In the genomic region with DNA sequence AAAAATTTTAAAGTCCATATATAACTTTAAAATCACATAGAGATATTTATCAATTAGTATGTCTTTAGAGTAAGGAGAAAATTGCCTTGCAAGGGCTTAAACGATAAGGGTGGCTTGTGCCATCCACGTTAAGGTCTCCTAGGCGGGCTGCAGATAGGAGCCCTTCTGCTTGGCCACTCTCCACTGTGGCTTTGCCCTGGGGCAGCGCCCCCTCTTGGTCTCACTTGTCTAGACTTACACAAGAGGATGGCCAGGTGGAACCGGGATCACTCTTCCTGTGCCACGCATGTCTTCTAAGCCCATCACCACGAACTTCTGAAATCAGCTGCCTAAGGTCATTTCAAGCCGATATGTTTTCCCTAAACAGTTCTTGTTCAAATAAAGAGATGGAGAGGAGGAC, we compare ENCODE assay signal across 10 cellular contexts. TPM values are rescaled to one million over a fixed set of nuclear protein-coding genes. Genes with fewer than 3 reads are reported as not detected.
A peak's percentile ranks its signal among the peaks of the same experiment; 100 is the strongest.
DNase-seq lines count a peak whose midpoint lies in the region; ATAC-seq, FAIRE-seq and TF ChIP-seq lines count a peak whose summit lies in the region.
"Had no signal": no experiment of that assay in that cellular context is flagged by ENCODE, and none has a peak within 500 bp of the region (broad histone marks: within the 10 kb centered on the region; RNA-seq: fewer than 3 reads in every experiment).

No MANE protein-coding gene starts in this region.

- H3K4me1 ChIP-seq in H9 (ENCODE audit: insufficient read depth, low read length) (peaks cover 3% of the 10 kb centered on the region; the same call in 1 of the 2 replicates), HepG2 (ENCODE audit: insufficient read depth, low read length) (peaks cover 30% of the 10 kb centered on the region)

- H2AFZ ChIP-seq in H9 (ENCODE audit: low read length) (no peak overlapping the region), HepG2 (ENCODE audit: low read length) (no peak overlapping the region)

- no peak overlapping the region for H2AK5ac ChIP-seq in H9 (ENCODE audit: insufficient read length, low read length)

- ATAC-seq in activated CD8-positive, alpha-beta T cell treated with anti-CD3 and anti-CD28 coated beads, Interleukin-2, amount 10 ng/mL, durations not matched to agents 7 days and 5 days, result no peak
- ATAC-seq in HepG2, result peak; percentile 17; the same call in 1 of the 3 replicates
- ATAC-seq in HG03521 (IDR thresholded peaks at IDR 0.05; ENCODE audit: unreplicated experiment), result no peak

- H2BK15ac ChIP-seq in H9 (ENCODE audit: low read depth, low read length), result no peak overlapping the region

- no peaks in the 10 kb centered on the region for H3K9me3 Mint-ChIP-seq in H9
- no peaks in the 10 kb centered on the region for H3K9me3 Mint-ChIP-seq in activated CD8-positive, alpha-beta T cell treated with anti-CD3 and anti-CD28 coated beads, Interleukin-2, amount 10 ng/mL, durations not matched to agents 7 days and 5 days (ENCODE audit: insufficient read depth)
- H3K9me3 Mint-ChIP-seq: activated naive CD8-positive, alpha-beta T cell treated with anti-CD3 and anti-CD28 coated beads, Interleukin-2, amount 10 ng/mL, durations not matched to agents 7 days and 5 days had no signal

- no peak overlapping the region for H2BK12ac ChIP-seq in H9 (ENCODE audit: insufficient read length, low read depth, low read length)

- H3K4me3 Mint-ChIP-seq in H9, result peak overlapping the region in 1 of 2 experiments; percentile 37; a peak in 2 of 5 replicates
- no peak overlapping the region for H3K4me3 Mint-ChIP-seq in activated CD8-positive, alpha-beta T cell treated with anti-CD3 and anti-CD28 coated beads, Interleukin-2, amount 10 ng/mL, durations not matched to agents 7 days and 5 days
- H3K4me3 Mint-ChIP-seq: activated naive CD8-positive, alpha-beta T cell treated with anti-CD3 and anti-CD28 coated beads, Interleukin-2, amount 10 ng/mL, durations not matched to agents 7 days and 5 days had no signal

- peaks cover 5% of the 10 kb centered on the region; the same call in 1 of the 2 replicates for H3K79me2 ChIP-seq in H9 (ENCODE audit: insufficient read depth, low read length)
- H3K79me2 ChIP-seq in HepG2 (ENCODE audit: insufficient read depth, low read length), result peaks cover 15% of the 10 kb centered on the region

- H4K20me1 ChIP-seq in H9 (ENCODE audit: control insufficient read depth, insufficient read depth, insufficient read length) (no peaks in the 10 kb centered on the region), HepG2 (ENCODE audit: insufficient read depth, low read length) (no peaks in the 10 kb centered on the region; the same call in 1 of the 2 replicates)

- TF ChIP-seq CTCF in H9 (conservative IDR thresholded peaks at IDR 0.05) (peak; percentile 88), HepG2 (CRISPR knock-in tag; IDR thresholded peaks at IDR 0.05) (peak; percentile 71)

- H3K14ac ChIP-seq in H9 (ENCODE audit: insufficient read depth, low read length), result no peak overlapping the region

- peaks cover 3% of the 10 kb centered on the region for H3K79me1 ChIP-seq in H9 (ENCODE audit: insufficient read depth, low read depth, low read length, poor library complexity, severe bottlenecking)

- H3T11ph ChIP-seq in H9 (ENCODE audit: low read length), result no peak overlapping the region

- in situ Hi-C loops in HepG2 (cut with HindIII; ENCODE audit: extremely low pct_ligation_motif_present, low pct_unique_long_range_greater_than_20kb), result no loop called here

- H3K4me2 ChIP-seq in H9 (ENCODE audit: insufficient read depth, insufficient read length, low read length), result no peak overlapping the region
- H3K4me2 ChIP-seq in HepG2 (ENCODE audit: low read depth, low read length), result no peak overlapping the region

- H4K91ac ChIP-seq in H9 (ENCODE audit: insufficient read length, low read depth, low read length), result no peak overlapping the region

- CTCF ChIA-PET in activated CD8-positive, alpha-beta T cell treated with anti-CD3 and anti-CD28 coated beads, Interleukin-2, amount 10 ng/mL, durations not matched to agents 7 days and 5 days (lab: Charles Lee), result interaction anchor here (1.1 to 1.5 kb wide), 5 partner anchors 8 to 71 kb away, joined by 3 to 6 read pairs (median 4); a partner anchor contains a TSS
- CTCF ChIA-PET in HepG2 (lab: Yijun Ruan, JAX; ENCODE audit: low intra/inter-chr PET ratio, low total read pairs), result interaction anchor here (1.1 kb wide), 1 partner anchor 64 kb away, joined by 3 read pairs; no protein-coding TSS in a partner anchor

- no peaks in the 10 kb centered on the region for H3K27me3 Mint-ChIP-seq in H9 (ENCODE audit: low read depth)
- no peaks in the 10 kb centered on the region for H3K27me3 Mint-ChIP-seq in activated CD8-positive, alpha-beta T cell treated with anti-CD3 and anti-CD28 coated beads, Interleukin-2, amount 10 ng/mL, durations not matched to agents 7 days and 5 days (ENCODE audit: low read depth)
- H3K27me3 Mint-ChIP-seq: activated naive CD8-positive, alpha-beta T cell treated with anti-CD3 and anti-CD28 coated beads, Interleukin-2, amount 10 ng/mL, durations not matched to agents 7 days and 5 days had no signal

- POLR2A ChIA-PET in activated CD8-positive, alpha-beta T cell treated with anti-CD3 and anti-CD28 coated beads, Interleukin-2, amount 10 ng/mL, durations not matched to agents 7 days and 5 days (lab: Charles Lee), result interaction anchor here (0.6 to 1.1 kb wide), 2 partner anchors 38 to 89 kb away, joined by 3 read pairs; no protein-coding TSS in a partner anchor
- POLR2A ChIA-PET in HepG2 (lab: Yijun Ruan, JAX), result no interaction called here

- WGBS in H9 (ENCODE audit: extremely low coverage, insufficient read length, low lambda C conversion rate), result no CpG with 5 or more reads among the region's 8 CpGs
- 76% methylated on average over 8 of the region's 8 CpGs for whole genome bisulfite sequencing in HepG2 (ENCODE audit: low lambda C conversion rate)

- no peak overlapping the region for H2BK120ac ChIP-seq in H9 (ENCODE audit: low read depth, low read length, poor library complexity, severe bottlenecking)

- H3K9me3 ChIP-seq in H9 (ENCODE audit: control insufficient read depth, low read depth, low read length) (no peaks in the 10 kb centered on the region), HepG2 (ENCODE audit: low read length) (no peaks in the 10 kb centered on the region)
- H3K9me3 ChIP-seq: neutrophil had no signal

- no peak for TF ChIP-seq POLR2A in HepG2 (IDR thresholded peaks at IDR 0.05; ENCODE audit: insufficient read depth in 1 of 2, low read depth in 2 of 2, low read length in 2 of 2)

- intact Hi-C loops in HepG2 (cut with micrococcal nuclease; ENCODE audit: unreplicated experiment), result no loop called here

- no peak overlapping the region for H4K8ac ChIP-seq in H9 (replicated peaks; ENCODE audit: insufficient read length, low read depth, low read length)

- FAIRE-seq in HepG2 (lab: Jason Lieb, UNC) (no peak), RCC 7860 (lab: Jason Lieb, UNC) (no peak)

- peaks cover 10 to 22% of the 10 kb centered on the region in 2 experiments for H3K4me1 Mint-ChIP-seq in H9
- H3K4me1 Mint-ChIP-seq in activated CD8-positive, alpha-beta T cell treated with anti-CD3 and anti-CD28 coated beads, Interleukin-2, amount 10 ng/mL, durations not matched to agents 7 days and 5 days (ENCODE audit: low read depth), result peaks cover 38% of the 10 kb centered on the region

- no peak for TF ChIP-seq EP300 in HepG2 (IDR thresholded peaks at IDR 0.05; ENCODE audit: low read depth in 2 of 2, low read length in 2 of 2)
- no peak for TF ChIP-seq EP300 in HepG2 (CRISPR knock-in tag; IDR thresholded peaks at IDR 0.05; ENCODE audit: borderline replicate concordance)

- H3K23me2 ChIP-seq in H9 (ENCODE audit: insufficient read length, low read depth, low read length, poor library complexity, severe bottlenecking), result peaks cover 6% of the 10 kb centered on the region

- DNase-seq in COLO829 (ENCODE audit: low spot score), result peak; percentile 36
- DNase-seq in H9, result peak; percentile 88
- DNase-seq in activated CD8-positive, alpha-beta T cell treated with anti-CD3 and anti-CD28 coated beads, Interleukin-2, amount 10 ng/mL, durations not matched to agents 7 days and 5 days, result peak; percentile 57
- DNase-seq in HepG2 (ENCODE audit: low spot score), result peak; percentile 51
- no peak for DNase-seq in C1 segment of cervical spinal cord (lab: John Stamatoyannopoulos, UW)
- DNase-seq in NCI-H2029 treated with DMSO at 0.1 percent for 48 hours (lab: John Stamatoyannopoulos, UW), result no peak
- no peak for DNase-seq in RCC 7860 (ENCODE audit: low spot score)
- DNase-seq: activated naive CD8-positive, alpha-beta T cell treated with anti-CD3 and anti-CD28 coated beads, Interleukin-2, amount 10 ng/mL, durations not matched to agents 7 days and 5 days had no signal

- H3K27me3 ChIP-seq in H9 (ENCODE audit: insufficient read depth, low read length), result no peaks in the 10 kb centered on the region
- H3K27me3 ChIP-seq in HepG2 (ENCODE audit: control insufficient read depth in 1 of 2, insufficient read depth in 2 of 2, low read length in 2 of 2), result no peaks in the 10 kb centered on the region; a peak in 1 of 5 replicates
- H3K27me3 ChIP-seq: neutrophil had no signal

- peak overlapping the region in 2 of 3 experiments; percentile 52 to 86; a peak in 3 of 7 replicates for H3K27ac Mint-ChIP-seq in H9
- peak overlapping the region; percentile 66 for H3K27ac Mint-ChIP-seq in activated CD8-positive, alpha-beta T cell treated with anti-CD3 and anti-CD28 coated beads, Interleukin-2, amount 10 ng/mL, durations not matched to agents 7 days and 5 days
- H3K27ac Mint-ChIP-seq: activated naive CD8-positive, alpha-beta T cell treated with anti-CD3 and anti-CD28 coated beads, Interleukin-2, amount 10 ng/mL, durations not matched to agents 7 days and 5 days had no signal

- no peak overlapping the region for H3K4me3 ChIP-seq in HepG2 (replicated peaks in 1 of 3; ENCODE audit: insufficient read depth in 1 of 3, low read depth in 2 of 3, low read length in 3 of 3)

- BruUV-seq in HepG2 (replicated peaks; lab: Mats Ljungman, UMichigan), result TSS peak; percentile 51

- H2BK5ac ChIP-seq in H9 (ENCODE audit: insufficient read length, low read length), result no peak overlapping the region

- H3K27ac ChIP-seq in H9 (ENCODE audit: insufficient read length, low read depth, low read length), result no peak overlapping the region
- no peak overlapping the region for H3K27ac ChIP-seq in HepG2 (ENCODE audit: extremely low read length, insufficient read depth, low read length)
- H3K27ac ChIP-seq: neutrophil had no signal

- no peak overlapping the region for H3K4ac ChIP-seq in H9 (ENCODE audit: low read depth, low read length)

- no peak overlapping the region for H4K5ac ChIP-seq in H9 (ENCODE audit: insufficient read length, low read depth, low read length)

- no peak overlapping the region for H3K18ac ChIP-seq in H9 (ENCODE audit: insufficient read length, low read depth, low read length)

- H2BK20ac ChIP-seq in H9 (ENCODE audit: low read depth, low read length, poor library complexity, severe bottlenecking), result no peak overlapping the region

- TF ChIP-seq RAD21 in HepG2 (CRISPR knock-in tag; IDR thresholded peaks at IDR 0.05), result peak; percentile 44

- no peak overlapping the region for H3K56ac ChIP-seq in H9 (ENCODE audit: insufficient read length, low read depth, low read length)

- no peak overlapping the region for H3K9ac ChIP-seq in H9 (ENCODE audit: extremely low read depth, insufficient read length, low read length)
- H3K9ac ChIP-seq in HepG2 (ENCODE audit: insufficient read depth, low read depth, low read length), result no peak overlapping the region

- peaks cover 12 to 32% of the 10 kb centered on the region in 2 experiments; a peak in 4 of 5 replicates for H3K36me3 ChIP-seq in HepG2 (replicated peaks in 1 of 2; ENCODE audit: control insufficient read depth in 1 of 2, insufficient read depth in 2 of 2, low read length in 2 of 2)
- H3K36me3 ChIP-seq: neutrophil had no signal

- H3K36me3 Mint-ChIP-seq in H9 (ENCODE audit: insufficient read depth in 1 of 3, low read depth in 3 of 3), result peaks cover 17 to 30% (median 29%) of the 10 kb centered on the region in 3 experiments
- peaks cover 34% of the 10 kb centered on the region for H3K36me3 Mint-ChIP-seq in activated CD8-positive, alpha-beta T cell treated with anti-CD3 and anti-CD28 coated beads, Interleukin-2, amount 10 ng/mL, durations not matched to agents 7 days and 5 days (ENCODE audit: low read depth)

- no peak overlapping the region for H3K23ac ChIP-seq in H9 (ENCODE audit: insufficient read length, low read depth, low read length)

RNA-seq across cellular contexts. Expression of a gene that starts 2.9 kb away (rescaled TPM):
- total RNA-seq in H9 (2021) (68.4 TPM in 2 replicates), HepG2 (2016; rRNA removed; fragmentation: Illumina TruSeq; extraction: Trizol) (20.3 and 35.6 TPM in 2 replicates)
- total RNA-seq in activated CD8-positive, alpha-beta T cell treated with anti-CD3 and anti-CD28 coated beads, Interleukin-2, amount 10 ng/mL, durations not matched to agents 7 days and 5 days, result 10 to 100 TPM; 91.5 to 98.3 TPM
- 7.4 and 10.3 TPM in 2 replicates for total RNA-seq in HepG2 (2016; cell fraction: cytosol; rRNA removed; fragmentation: Illumina TruSeq; extraction: Trizol; ENCODE audit: low read depth)
- total RNA-seq in HepG2 (2016; cell fraction: insoluble cytoplasmic fraction; rRNA removed; fragmentation: Illumina TruSeq; extraction: Trizol), result 18.5 and 37.2 TPM in 2 replicates
- total RNA-seq in HepG2 (2016; cell fraction: membrane; rRNA removed; fragmentation: Illumina TruSeq; extraction: Trizol), result 18.1 and 18.9 TPM in 2 replicates
- total RNA-seq in HepG2 (2016; cell fraction: nucleus; rRNA removed; fragmentation: Illumina TruSeq; extraction: Trizol), result 26.8 and 31.7 TPM in 2 replicates
- polyA plus RNA-seq in HepG2 (2011; rRNA removed), result 36.8 and 41.3 TPM in 2 replicates
- 20.2 and 34.2 TPM in 2 replicates for polyA plus RNA-seq in HepG2 (2011; cell fraction: cytosol; rRNA removed)
- polyA plus RNA-seq in HepG2 (2011; cell fraction: nucleus; rRNA removed), result 102 and 128 TPM in 2 replicates
- 16.9 and 23.2 TPM in 2 replicates for polyA plus RNA-seq in HepG2 (2012)
- 8.3 and 9.4 TPM in 2 replicates for polyA plus RNA-seq in HepG2 (2016; cell fraction: cytosol; fragmentation: Illumina TruSeq; extraction: Trizol; ENCODE audit: low read depth)
- polyA plus RNA-seq in HepG2 (2016; cell fraction: insoluble cytoplasmic fraction; fragmentation: Illumina TruSeq; extraction: Trizol; ENCODE audit: low read depth), result 21.4 and 32.6 TPM in 2 replicates
- 12.8 and 13.0 TPM in 2 replicates for polyA plus RNA-seq in HepG2 (2016; cell fraction: membrane; fragmentation: Illumina TruSeq; extraction: Trizol; ENCODE audit: low read depth)
- polyA plus RNA-seq in HepG2 (2016; cell fraction: nucleus; fragmentation: Illumina TruSeq; extraction: Trizol; ENCODE audit: insufficient read depth, low read depth), result 68.3 and 83.1 TPM in 2 replicates
- 71.8 and 195 TPM in 2 replicates for polyA minus RNA-seq in HepG2 (2011; rRNA and poly(A)+ RNA removed; ENCODE audit: low replicate concordance)
- 13.5 and 19.9 TPM in 2 replicates for polyA minus RNA-seq in HepG2 (2011; cell fraction: cytosol; rRNA and poly(A)+ RNA removed)
- polyA minus RNA-seq in HepG2 (2011; cell fraction: nucleus; rRNA and poly(A)+ RNA removed), result 25.4 and 26.6 TPM in 2 replicates

RNA-seq across cellular contexts. Expression of a gene that starts 19.8 kb away (rescaled TPM):
- 85.7 and 87.8 TPM in 2 replicates for total RNA-seq in H9 (2021)
- 100 to 1,000 TPM; 132 to 136 TPM for total RNA-seq in activated CD8-positive, alpha-beta T cell treated with anti-CD3 and anti-CD28 coated beads, Interleukin-2, amount 10 ng/mL, durations not matched to agents 7 days and 5 days
- total RNA-seq in HepG2 (2016; rRNA removed; fragmentation: Illumina TruSeq; extraction: Trizol), result 16.8 TPM in 2 replicates
- 5.3 and 6.3 TPM in 2 replicates for total RNA-seq in HepG2 (2016; cell fraction: cytosol; rRNA removed; fragmentation: Illumina TruSeq; extraction: Trizol; ENCODE audit: low read depth)
- total RNA-seq in HepG2 (2016; cell fraction: insoluble cytoplasmic fraction; rRNA removed; fragmentation: Illumina TruSeq; extraction: Trizol), result 14.3 and 15.5 TPM in 2 replicates
- 13.1 and 13.7 TPM in 2 replicates for total RNA-seq in HepG2 (2016; cell fraction: membrane; rRNA removed; fragmentation: Illumina TruSeq; extraction: Trizol)
- total RNA-seq in HepG2 (2016; cell fraction: nucleus; rRNA removed; fragmentation: Illumina TruSeq; extraction: Trizol), result 13.7 and 14.2 TPM in 2 replicates
- 21.5 and 26.1 TPM in 2 replicates for polyA plus RNA-seq in HepG2 (2011; rRNA removed)
- 16.1 and 24.8 TPM in 2 replicates for polyA plus RNA-seq in HepG2 (2011; cell fraction: cytosol; rRNA removed)
- polyA plus RNA-seq in HepG2 (2011; cell fraction: nucleus; rRNA removed), result 85.3 and 97.2 TPM in 2 replicates
- 18.5 and 23.5 TPM in 2 replicates for polyA plus RNA-seq in HepG2 (2012)
- 7.2 and 7.8 TPM in 2 replicates for polyA plus RNA-seq in HepG2 (2016; cell fraction: cytosol; fragmentation: Illumina TruSeq; extraction: Trizol; ENCODE audit: low read depth)
- 21.4 and 33.5 TPM in 2 replicates for polyA plus RNA-seq in HepG2 (2016; cell fraction: insoluble cytoplasmic fraction; fragmentation: Illumina TruSeq; extraction: Trizol; ENCODE audit: low read depth)
- 10.9 and 12.8 TPM in 2 replicates for polyA plus RNA-seq in HepG2 (2016; cell fraction: membrane; fragmentation: Illumina TruSeq; extraction: Trizol; ENCODE audit: low read depth)
- polyA plus RNA-seq in HepG2 (2016; cell fraction: nucleus; fragmentation: Illumina TruSeq; extraction: Trizol; ENCODE audit: insufficient read depth, low read depth), result 35.3 and 35.6 TPM in 2 replicates
- polyA minus RNA-seq in HepG2 (2011; rRNA and poly(A)+ RNA removed; ENCODE audit: low replicate concordance), result 47.9 and 105 TPM in 2 replicates
- 13.9 and 18.8 TPM in 2 replicates for polyA minus RNA-seq in HepG2 (2011; cell fraction: cytosol; rRNA and poly(A)+ RNA removed)
- polyA minus RNA-seq in HepG2 (2011; cell fraction: nucleus; rRNA and poly(A)+ RNA removed), result 27.6 and 29.4 TPM in 2 replicates

RNA-seq across cellular contexts. Expression of a gene that starts 27.2 kb away (rescaled TPM):
- 1.3 and 1.7 TPM in 2 replicates for total RNA-seq in H9 (2021)
- 10 to 100 TPM; 75.6 to 77.5 TPM for total RNA-seq in activated CD8-positive, alpha-beta T cell treated with anti-CD3 and anti-CD28 coated beads, Interleukin-2, amount 10 ng/mL, durations not matched to agents 7 days and 5 days
- total RNA-seq in HepG2 (2016; rRNA removed; fragmentation: Illumina TruSeq; extraction: Trizol), result not detected in 2 replicates
- total RNA-seq in HepG2 (2016; cell fraction: cytosol; rRNA removed; fragmentation: Illumina TruSeq; extraction: Trizol; ENCODE audit: low read depth), result not detected in 2 replicates
- not detected in 2 replicates for total RNA-seq in HepG2 (2016; cell fraction: insoluble cytoplasmic fraction; rRNA removed; fragmentation: Illumina TruSeq; extraction: Trizol)
- total RNA-seq in HepG2 (2016; cell fraction: membrane; rRNA removed; fragmentation: Illumina TruSeq; extraction: Trizol), result not detected in 2 replicates
- not detected in 2 replicates for total RNA-seq in HepG2 (2016; cell fraction: nucleus; rRNA removed; fragmentation: Illumina TruSeq; extraction: Trizol)
- not detected in 2 replicates for polyA plus RNA-seq in HepG2 (2011; rRNA removed)
- polyA plus RNA-seq in HepG2 (2011; cell fraction: cytosol; rRNA removed), result 0.03 TPM in 1 of 2 replicates, not detected in the other
- polyA plus RNA-seq in HepG2 (2011; cell fraction: nucleus; rRNA removed), result not detected in 2 replicates
- polyA plus RNA-seq in HepG2 (2012), result 0.19 TPM in 1 of 2 replicates, not detected in the other
- polyA plus RNA-seq in HepG2 (2016; cell fraction: cytosol; fragmentation: Illumina TruSeq; extraction: Trizol; ENCODE audit: low read depth), result not detected in 2 replicates
- not detected in 2 replicates for polyA plus RNA-seq in HepG2 (2016; cell fraction: insoluble cytoplasmic fraction; fragmentation: Illumina TruSeq; extraction: Trizol; ENCODE audit: low read depth)
- polyA plus RNA-seq in HepG2 (2016; cell fraction: membrane; fragmentation: Illumina TruSeq; extraction: Trizol; ENCODE audit: low read depth), result not detected in 2 replicates
- polyA plus RNA-seq in HepG2 (2016; cell fraction: nucleus; fragmentation: Illumina TruSeq; extraction: Trizol; ENCODE audit: insufficient read depth, low read depth), result not detected in 2 replicates
- 0.20 and 0.84 TPM in 2 replicates for polyA minus RNA-seq in HepG2 (2011; rRNA and poly(A)+ RNA removed; ENCODE audit: low replicate concordance)
- polyA minus RNA-seq in HepG2 (2011; cell fraction: cytosol; rRNA and poly(A)+ RNA removed), result not detected in 2 replicates
- polyA minus RNA-seq in HepG2 (2011; cell fraction: nucleus; rRNA and poly(A)+ RNA removed), result not detected in 2 replicates

RNA-seq across cellular contexts. Expression of a gene that starts 48.8 kb away (rescaled TPM):
- 1.8 and 2.1 TPM in 2 replicates for total RNA-seq in H9 (2021)
- 10 to 100 TPM; 22.9 to 24.3 TPM for total RNA-seq in activated CD8-positive, alpha-beta T cell treated with anti-CD3 and anti-CD28 coated beads, Interleukin-2, amount 10 ng/mL, durations not matched to agents 7 days and 5 days
- total RNA-seq in HepG2 (2016; rRNA removed; fragmentation: Illumina TruSeq; extraction: Trizol), result 0.02 TPM in 1 of 2 replicates, not detected in the other
- not detected in 2 replicates for total RNA-seq in HepG2 (2016; cell fraction: cytosol; rRNA removed; fragmentation: Illumina TruSeq; extraction: Trizol; ENCODE audit: low read depth)
- 0.07 and 0.17 TPM in 2 replicates for total RNA-seq in HepG2 (2016; cell fraction: insoluble cytoplasmic fraction; rRNA removed; fragmentation: Illumina TruSeq; extraction: Trizol)
- 0.07 and 0.22 TPM in 2 replicates for total RNA-seq in HepG2 (2016; cell fraction: membrane; rRNA removed; fragmentation: Illumina TruSeq; extraction: Trizol)
- 0.25 TPM in 1 of 2 replicates, not detected in the other for total RNA-seq in HepG2 (2016; cell fraction: nucleus; rRNA removed; fragmentation: Illumina TruSeq; extraction: Trizol)
- polyA plus RNA-seq in HepG2 (2011; rRNA removed), result 1.1 and 1.4 TPM in 2 replicates
- 0.82 and 1.1 TPM in 2 replicates for polyA plus RNA-seq in HepG2 (2011; cell fraction: cytosol; rRNA removed)
- polyA plus RNA-seq in HepG2 (2011; cell fraction: nucleus; rRNA removed), result 2.1 and 2.3 TPM in 2 replicates
- 1.4 and 1.5 TPM in 2 replicates for polyA plus RNA-seq in HepG2 (2012)
- not detected in 2 replicates for polyA plus RNA-seq in HepG2 (2016; cell fraction: cytosol; fragmentation: Illumina TruSeq; extraction: Trizol; ENCODE audit: low read depth)
- polyA plus RNA-seq in HepG2 (2016; cell fraction: insoluble cytoplasmic fraction; fragmentation: Illumina TruSeq; extraction: Trizol; ENCODE audit: low read depth), result 0.08 TPM in 1 of 2 replicates, not detected in the other
- 0.06 and 0.13 TPM in 2 replicates for polyA plus RNA-seq in HepG2 (2016; cell fraction: membrane; fragmentation: Illumina TruSeq; extraction: Trizol; ENCODE audit: low read depth)
- 0.20 and 0.22 TPM in 2 replicates for polyA plus RNA-seq in HepG2 (2016; cell fraction: nucleus; fragmentation: Illumina TruSeq; extraction: Trizol; ENCODE audit: insufficient read depth, low read depth)
- 1.2 and 26.5 TPM in 2 replicates for polyA minus RNA-seq in HepG2 (2011; rRNA and poly(A)+ RNA removed; ENCODE audit: low replicate concordance)
- polyA minus RNA-seq in HepG2 (2011; cell fraction: cytosol; rRNA and poly(A)+ RNA removed), result 0.30 and 0.62 TPM in 2 replicates
- 0.75 and 0.90 TPM in 2 replicates for polyA minus RNA-seq in HepG2 (2011; cell fraction: nucleus; rRNA and poly(A)+ RNA removed)

Comparison
In these comparisons a context has a peak if more than half of its experiments do, and no peak if none do; other contexts are left out.
1. DNase-seq: peak in COLO829 (single experiment), H9 (single experiment), activated CD8-positive, alpha-beta T cell treated with anti-CD3 and anti-CD28 coated beads, Interleukin-2, amount 10 ng/mL, durations not matched to agents 7 days and 5 days (single experiment) and HepG2 (single experiment); none in C1 segment of cervical spinal cord (0 of 14), NCI-H2029 treated with DMSO at 0.1 percent for 48 hours (single experiment) and RCC 7860 (single experiment).
2. RNA of a gene that starts 27.2 kb away (total RNA-seq): 75.6 to 77.5 TPM in activated CD8-positive, alpha-beta T cell treated with anti-CD3 and anti-CD28 coated beads, Interleukin-2, amount 10 ng/mL, durations not matched to agents 7 days and 5 days; 1.3 to 1.7 TPM in H9 and not detected in HepG2; every median in the first group is over 10 times any median in the second.